In the genomic region with DNA sequence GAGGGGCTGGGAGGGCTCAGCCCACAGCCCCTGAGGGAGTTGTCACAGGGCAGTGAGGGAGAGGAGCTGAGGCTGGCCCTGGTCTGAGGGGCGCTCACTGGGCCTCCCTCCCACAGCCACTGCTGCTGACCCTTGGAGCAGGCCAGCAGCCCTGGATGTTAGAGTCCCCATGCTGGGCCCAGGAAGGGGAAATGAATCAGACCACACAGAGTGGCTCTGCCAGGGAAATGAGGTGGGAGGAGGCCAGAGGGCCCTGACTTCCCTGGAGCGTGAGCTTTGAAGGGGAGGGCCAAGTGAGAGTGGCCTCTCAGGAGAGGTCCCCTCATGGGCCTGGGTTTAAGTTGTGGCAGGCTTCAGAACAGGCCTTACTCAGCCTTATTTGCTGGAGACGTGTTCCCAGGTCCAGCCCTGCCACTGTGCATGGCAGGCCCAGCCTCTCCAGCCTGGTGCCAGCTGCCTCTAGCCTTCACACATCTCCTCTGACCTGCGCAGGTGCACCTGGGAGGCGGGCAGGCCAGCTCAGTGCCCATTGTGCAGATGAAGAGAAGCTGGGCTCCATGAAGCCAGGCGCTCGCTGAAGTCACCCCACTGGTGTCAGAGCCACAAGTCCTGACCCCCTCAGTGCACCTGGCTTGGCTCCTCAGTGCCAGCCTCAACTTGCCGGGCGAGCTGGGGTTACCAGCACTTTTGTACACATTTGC, we compare ENCODE assay signal across 24 cellular contexts. TPM values are rescaled to one million over a fixed set of nuclear protein-coding genes. Genes with fewer than 3 reads are reported as not detected.
DNase-seq lines count a peak whose midpoint lies in the region; ATAC-seq, FAIRE-seq and TF ChIP-seq lines count a peak whose summit lies in the region.
"Had no signal": no experiment of that assay in that cellular context is flagged by ENCODE, and none has a peak within 500 bp of the region (broad histone marks: within the 10 kb centered on the region; RNA-seq: fewer than 3 reads in every experiment).

No MANE protein-coding gene starts in this region.

- H3K27me3 ChIP-seq in SK-N-SH (ENCODE audit: insufficient read depth) (no peaks in the 10 kb centered on the region), astrocyte (ENCODE audit: insufficient read depth, low read length) (no peaks in the 10 kb centered on the region), lower lobe of right lung (ENCODE audit: low read depth) (no peaks in the 10 kb centered on the region), upper lobe of left lung (no peaks in the 10 kb centered on the region)
- H3K27me3 ChIP-seq: SJCRH30 had no signal

- ATAC-seq in SK-N-SH treated with all-trans-retinoic acid at 6 μM for 48 hours, result no peak
- ATAC-seq in lower lobe of right lung, result peak; percentile 48 to 54
- ATAC-seq in upper lobe of left lung (ENCODE audit: low FRiP score in 2 of 2), result peak; percentile 12 to 39
- no peak for ATAC-seq in GM19328 (IDR thresholded peaks at IDR 0.05; ENCODE audit: unreplicated experiment)

- H3K4me3 ChIP-seq in SK-N-SH (ENCODE audit: low read depth in 2 of 2, low read length in 1 of 2), result no peak overlapping the region
- H3K4me3 ChIP-seq in astrocyte (ENCODE audit: insufficient read depth, low read depth, low read length), result no peak overlapping the region
- no peak overlapping the region for H3K4me3 ChIP-seq in lower lobe of right lung
- no peak overlapping the region for H3K4me3 ChIP-seq in upper lobe of left lung
- H3K4me3 ChIP-seq: lung, SJCRH30, thoracic aorta had no signal

- H3K27ac Mint-ChIP-seq in astrocyte (ENCODE audit: unreplicated experiment), result no peak overlapping the region
- H3K27ac Mint-ChIP-seq: activated CD4-positive, alpha-beta T cell treated with anti-CD3 and anti-CD28 coated beads, Interleukin-2, amount 10 ng/mL, durations not matched to agents 24 days and 14 days; CD4-positive, alpha-beta T cell; endodermal cell; nephron had no signal

- H3K79me2 ChIP-seq in SK-N-SH (ENCODE audit: insufficient read depth), result peaks cover 27% of the 10 kb centered on the region; the same call in 1 of the 2 replicates
- peaks cover 8% of the 10 kb centered on the region for H3K79me2 ChIP-seq in astrocyte (ENCODE audit: insufficient read depth, low read length)

- DNase-seq in SK-N-SH (no peak), astrocyte (ENCODE audit: low read depth) (no peak), lower lobe of right lung (no peak), upper lobe of left lung (peak in 1 of 2 donors; percentile 76), frontal cortex (ENCODE audit: low spot score in 2 of 2) (no peak)
- DNase-seq in activated CD4-positive, alpha-beta T cell treated with anti-CD3 and anti-CD28 coated beads, Interleukin-2, amount 50 U/mL, for 1 hour, result no peak
- DNase-seq: activated CD4-positive, alpha-beta T cell treated with anti-CD3 and anti-CD28 coated beads, Interleukin-2, amount 10 ng/mL, durations not matched to agents 24 days and 14 days; activated naive CD4-positive, alpha-beta T cell treated with anti-CD3 and anti-CD28 coated beads, Interleukin-2, amount 50 U/mL, for 16 hours; CD4-positive, alpha-beta T cell; endodermal cell; NCI-H1105 treated with DMSO at 0.1 percent for 48 hours; NCI-H446 treated with DMSO at 0.1 percent for 48 hours; SJCRH30; stimulated activated CD4-positive, alpha-beta T cell treated with anti-CD3 and anti-CD28 coated beads, Interleukin-1b, Interleukin-23, amount 100 ng/mL, for 48 hours; T1000 had no signal

- TF ChIP-seq RAD21 in SK-N-SH (IDR thresholded peaks at IDR 0.05; ENCODE audit: low read length), result no peak

- H3K27me3 Mint-ChIP-seq in astrocyte (ENCODE audit: low read depth, unreplicated experiment), result no peaks in the 10 kb centered on the region
- H3K27me3 Mint-ChIP-seq: activated CD4-positive, alpha-beta T cell treated with anti-CD3 and anti-CD28 coated beads, Interleukin-2, amount 10 ng/mL, durations not matched to agents 24 days and 14 days had no signal

- CTCF ChIA-PET in SK-N-SH (lab: Yijun Ruan, JAX), result interaction anchor here (1.2 to 16.0 kb wide), 3 partner anchors 9 to 47 kb away, joined by 4 to 231 read pairs (median 4); partner anchors contain the start of gene GPT2

- intact Hi-C loops in lower lobe of right lung (cut with DNase I), result no loop called here

- peaks cover 0 to 8% of the 10 kb centered on the region in 2 experiments; a peak in 2 of 4 replicates for H3K4me1 ChIP-seq in SK-N-SH (ENCODE audit: control insufficient read depth in 1 of 2, insufficient read depth in 2 of 2, low read depth in 1 of 2, low read length in 1 of 2)
- peaks cover 16% of the 10 kb centered on the region for H3K4me1 ChIP-seq in astrocyte (ENCODE audit: insufficient read depth, low read length)
- H3K4me1 ChIP-seq in lower lobe of right lung, result peaks cover 10% of the 10 kb centered on the region
- H3K4me1 ChIP-seq in upper lobe of left lung, result peaks cover 0 to 12% (median 3%) of the 10 kb centered on the region in 4 donors

- TF ChIP-seq POLR2A in upper lobe of left lung (IDR thresholded peaks at IDR 0.05), result no peak

- no peaks in the 10 kb centered on the region for H3K9me3 Mint-ChIP-seq in astrocyte (ENCODE audit: unreplicated experiment)
- H3K9me3 Mint-ChIP-seq: activated CD4-positive, alpha-beta T cell treated with anti-CD3 and anti-CD28 coated beads, Interleukin-2, amount 10 ng/mL, durations not matched to agents 24 days and 14 days; CD4-positive, alpha-beta T cell; endodermal cell; nephron had no signal

- no peak overlapping the region for H2AFZ ChIP-seq in SK-N-SH (ENCODE audit: low read depth)
- no peak overlapping the region for H2AFZ ChIP-seq in astrocyte (ENCODE audit: low read depth, low read length)

- POLR2A ChIA-PET in SK-N-SH (lab: Yijun Ruan, JAX), result interaction anchor here (0.8 to 1.1 kb wide), 2 partner anchors 14 to 16 kb away, joined by 3 read pairs; partner anchors contain the start of gene GPT2

- H3K36me3 ChIP-seq in SK-N-SH (replicated peaks in 1 of 2; ENCODE audit: control insufficient read depth in 1 of 2, insufficient read depth in 2 of 2, low read length in 1 of 2) (peaks cover 0 to 14% of the 10 kb centered on the region in 2 experiments), astrocyte (ENCODE audit: insufficient read depth, low read length) (no peaks in the 10 kb centered on the region), lower lobe of right lung (no peaks in the 10 kb centered on the region), upper lobe of left lung (peaks cover 0 to 12% (median 0%) of the 10 kb centered on the region in 4 donors)
- H3K36me3 ChIP-seq: SJCRH30, thoracic aorta had no signal

- H3K9me3 ChIP-seq in SK-N-SH (no peaks in the 10 kb centered on the region), astrocyte (ENCODE audit: insufficient read depth, low read depth, low read length) (no peaks in the 10 kb centered on the region), lower lobe of right lung (no peaks in the 10 kb centered on the region), upper lobe of left lung (no peaks in the 10 kb centered on the region)
- H3K9me3 ChIP-seq: SJCRH30, thoracic aorta had no signal

- H3K9me2 ChIP-seq in SK-N-SH, result no peaks in the 10 kb centered on the region

- FAIRE-seq in astrocyte (lab: Jason Lieb, UNC) (no peak), frontal cortex (lab: Jason Lieb, UNC) (no peak)
- FAIRE-seq: bronchial epithelial cell, GM12891, H1 had no signal

- no peak overlapping the region for H3K27ac ChIP-seq in SK-N-SH (ENCODE audit: low read depth in 2 of 2, low read length in 1 of 2)
- H3K27ac ChIP-seq in astrocyte (ENCODE audit: low read depth, low read length), result no peak overlapping the region
- no peak overlapping the region for H3K27ac ChIP-seq in lower lobe of right lung
- peak overlapping the region in 1 of 4 donors; percentile 11 for H3K27ac ChIP-seq in upper lobe of left lung
- H3K27ac ChIP-seq: 22Rv1, SJCRH30, thoracic aorta had no signal

- TF ChIP-seq EP300 in SK-N-SH (IDR thresholded peaks at IDR 0.05; ENCODE audit: borderline replicate concordance in 1 of 2, low read depth in 1 of 2, low read length in 1 of 2), result no peak
- no peak for TF ChIP-seq EP300 in upper lobe of left lung (IDR thresholded peaks at IDR 0.05)

- peaks cover 20% of the 10 kb centered on the region for H3K36me3 Mint-ChIP-seq in astrocyte (ENCODE audit: low read depth, unreplicated experiment)

- 93% methylated on average over 5 of the region's 9 CpGs for WGBS in SK-N-SH (ENCODE audit: low lambda C conversion rate)
- whole genome bisulfite sequencing in upper lobe of left lung, 2 donors, result 86 to 87% methylated on average over 3 to 9 of the region's 9 CpGs

- H3K4me3 Mint-ChIP-seq in astrocyte (ENCODE audit: unreplicated experiment), result no peak overlapping the region
- H3K4me3 Mint-ChIP-seq: activated CD4-positive, alpha-beta T cell treated with anti-CD3 and anti-CD28 coated beads, Interleukin-2, amount 10 ng/mL, durations not matched to agents 24 days and 14 days; CD4-positive, alpha-beta T cell; endodermal cell; nephron had no signal

- peaks cover 11% of the 10 kb centered on the region for H3K4me1 Mint-ChIP-seq in astrocyte (ENCODE audit: low read depth, unreplicated experiment)
- H3K4me1 Mint-ChIP-seq: activated CD4-positive, alpha-beta T cell treated with anti-CD3 and anti-CD28 coated beads, Interleukin-2, amount 10 ng/mL, durations not matched to agents 24 days and 14 days had no signal

- H3K4me2 ChIP-seq in SK-N-SH, result peak overlapping the region; percentile 50
- peak overlapping the region; percentile 11 for H3K4me2 ChIP-seq in astrocyte (ENCODE audit: low read length)

- TF ChIP-seq CTCF in SK-N-SH (IDR thresholded peaks at IDR 0.05) (no peak), astrocyte (IDR thresholded peaks at IDR 0.05; ENCODE audit: insufficient read depth, low read depth, low read length) (no peak), lower lobe of right lung (IDR thresholded peaks at IDR 0.05) (no peak), upper lobe of left lung (IDR thresholded peaks at IDR 0.05) (no peak)

- H3K9ac ChIP-seq in SK-N-SH (peak overlapping the region; percentile 43), astrocyte (ENCODE audit: low read length) (peak overlapping the region; percentile 23)

- H3F3A ChIP-seq in SK-N-SH (replicated peaks; ENCODE audit: insufficient read depth), result no peaks in the 10 kb centered on the region

- H4K20me1 ChIP-seq in SK-N-SH (ENCODE audit: insufficient read depth), result peaks cover 5% of the 10 kb centered on the region; the same call in 1 of the 2 replicates
- peaks cover 26% of the 10 kb centered on the region for H4K20me1 ChIP-seq in astrocyte (ENCODE audit: insufficient read depth, low read length)

TF ChIP-seq in SK-N-SH, 30 proteins besides CTCF, POLR2A, EP300 and RAD21 (continues in another document):
- TF ChIP-seq POLR2AphosphoS5 (IDR thresholded peaks at IDR 0.05; ENCODE audit: low read depth, low read length), result no peak

TF ChIP-seq in SK-N-SH treated with all-trans-retinoic acid at 6 μM for 48 hours, 23 proteins besides CTCF, POLR2A, EP300 and RAD21:
- TF ChIP-seq BACH2 (CRISPR knock-in tag; IDR thresholded peaks at IDR 0.05; ENCODE audit: borderline replicate concordance) (no peak), ZNF70 (CRISPR knock-in tag; IDR thresholded peaks at IDR 0.05) (no peak), ISL1 (CRISPR knock-in tag; IDR thresholded peaks at IDR 0.05) (no peak), ZFP3 (CRISPR knock-in tag; IDR thresholded peaks at IDR 0.05) (no peak)

RNA-seq across cellular contexts. Expression of gene GPT2, which starts 15.4 kb away (rescaled TPM):
- 19.9 and 21.9 TPM in 2 replicates for polyA plus RNA-seq in SK-N-SH (2012; rRNA removed)
- 13.2 and 17.3 TPM in 2 replicates for polyA plus RNA-seq in SK-N-SH (2012; cell fraction: cytosol; rRNA removed)
- 27.2 and 28.5 TPM in 2 replicates for polyA plus RNA-seq in SK-N-SH (2012; cell fraction: nucleus; rRNA removed)
- total RNA-seq in astrocyte, result 70.2 and 75.7 TPM in 2 replicates
- total RNA-seq in lower lobe of right lung, result 4.8 TPM
- total RNA-seq in upper lobe of left lung, result 10 to 100 TPM in 1 of 6 donors, 1 to 10 TPM in 5; 2.9 to 19.9 (median 6.3) TPM
- 19.6 TPM for total RNA-seq in frontal cortex

Comparison
In these comparisons a context has a peak if more than half of its experiments do, and no peak if none do; other contexts are left out.
1. ATAC-seq: peak in lower lobe of right lung (2 of 2) and upper lobe of left lung (2 of 2); none in SK-N-SH treated with all-trans-retinoic acid at 6 μM for 48 hours (single experiment) and GM19328 (single experiment).